ENCODE assay signal across 16 cellular contexts in genomic region chrX:154157207-154157606, GRCh38. TPM values are rescaled to one million over a fixed set of nuclear protein-coding genes. Genes with fewer than 3 reads are reported as not detected.
"Had no signal": no experiment of that assay in that cellular context is flagged by ENCODE, and none has a peak within 500 bp of the region (broad histone marks: within the 10 kb centered on the region; RNA-seq: fewer than 3 reads in every experiment).

No MANE protein-coding gene starts in this region.

RNA-seq across cellular contexts. Expression of gene OPN1LW, which starts 13.2 kb away (rescaled TPM):
- total RNA-seq: activated CD4-positive, alpha-beta memory T cell treated with anti-CD3 and anti-CD28 coated beads, Interleukin-2, amount 10 ng/mL, durations not matched to agents 7 days and 5 days; activated CD4-positive, alpha-beta T cell treated with anti-CD3 and anti-CD28 coated beads for 36 hours; activated CD4-positive, alpha-beta T cell treated with anti-CD3 and anti-CD28 coated beads, Interleukin-2, amount 10 ng/mL, durations not matched to agents 7 days and 5 days; activated CD8-positive, alpha-beta memory T cell treated with anti-CD3 and anti-CD28 coated beads, Interleukin-2, amount 10 ng/mL, durations not matched to agents 7 days and 5 days; activated CD8-positive, alpha-beta T cell treated with anti-CD3 and anti-CD28 coated beads, Interleukin-2, amount 10 ng/mL, durations not matched to agents 7 days and 5 days; activated naive CD8-positive, alpha-beta T cell treated with anti-CD3 and anti-CD28 coated beads, Interleukin-2, amount 10 ng/mL, durations not matched to agents 7 days and 5 days; activated T-helper 2 cell treated with anti-CD3 and anti-CD28 coated beads, Interferon-gamma antibody, Interleukin-2, Interleukin-4, amounts not matched to agents 10 μg/mL and 5 μg/mL and 100 μg/mL, durations not matched to agents 14 hours and 24 hours and 36 hours; astrocyte; bronchial epithelial cell; cardiac muscle cell; T-cell; T-helper 1 cell treated with Interleukin-12 subunit alpha and Interleukin-12 subunit beta and Interleukin-4 antibody, amounts not matched to agents 30 ng/mL and 1 ng/mL, for 36 hours; T-helper 17 cell; T-helper 2 cell treated with Interferon-gamma antibody and Interleukin-4, amounts not matched to agents 100 ng/mL and 5 ng/mL, for 36 hours; WTC11 had no signal
- polyA plus RNA-seq: adipose tissue, cardiac muscle cell had no signal

RNA-seq across cellular contexts. Expression of gene OPN1MW, which starts 25.2 kb away (rescaled TPM):
- total RNA-seq: activated CD4-positive, alpha-beta memory T cell treated with anti-CD3 and anti-CD28 coated beads, Interleukin-2, amount 10 ng/mL, durations not matched to agents 7 days and 5 days; activated CD4-positive, alpha-beta T cell treated with anti-CD3 and anti-CD28 coated beads for 36 hours; activated CD4-positive, alpha-beta T cell treated with anti-CD3 and anti-CD28 coated beads, Interleukin-2, amount 10 ng/mL, durations not matched to agents 7 days and 5 days; activated CD8-positive, alpha-beta memory T cell treated with anti-CD3 and anti-CD28 coated beads, Interleukin-2, amount 10 ng/mL, durations not matched to agents 7 days and 5 days; activated CD8-positive, alpha-beta T cell treated with anti-CD3 and anti-CD28 coated beads, Interleukin-2, amount 10 ng/mL, durations not matched to agents 7 days and 5 days; activated naive CD8-positive, alpha-beta T cell treated with anti-CD3 and anti-CD28 coated beads, Interleukin-2, amount 10 ng/mL, durations not matched to agents 7 days and 5 days; activated T-helper 2 cell treated with anti-CD3 and anti-CD28 coated beads, Interferon-gamma antibody, Interleukin-2, Interleukin-4, amounts not matched to agents 10 μg/mL and 5 μg/mL and 100 μg/mL, durations not matched to agents 14 hours and 24 hours and 36 hours; astrocyte; bronchial epithelial cell; cardiac muscle cell; T-cell; T-helper 1 cell treated with Interleukin-12 subunit alpha and Interleukin-12 subunit beta and Interleukin-4 antibody, amounts not matched to agents 30 ng/mL and 1 ng/mL, for 36 hours; T-helper 17 cell; T-helper 2 cell treated with Interferon-gamma antibody and Interleukin-4, amounts not matched to agents 100 ng/mL and 5 ng/mL, for 36 hours; WTC11 had no signal
- polyA plus RNA-seq: adipose tissue, cardiac muscle cell had no signal
